Comparison of ENCODE assay signal across 9 cellular contexts in the genomic region with DNA sequence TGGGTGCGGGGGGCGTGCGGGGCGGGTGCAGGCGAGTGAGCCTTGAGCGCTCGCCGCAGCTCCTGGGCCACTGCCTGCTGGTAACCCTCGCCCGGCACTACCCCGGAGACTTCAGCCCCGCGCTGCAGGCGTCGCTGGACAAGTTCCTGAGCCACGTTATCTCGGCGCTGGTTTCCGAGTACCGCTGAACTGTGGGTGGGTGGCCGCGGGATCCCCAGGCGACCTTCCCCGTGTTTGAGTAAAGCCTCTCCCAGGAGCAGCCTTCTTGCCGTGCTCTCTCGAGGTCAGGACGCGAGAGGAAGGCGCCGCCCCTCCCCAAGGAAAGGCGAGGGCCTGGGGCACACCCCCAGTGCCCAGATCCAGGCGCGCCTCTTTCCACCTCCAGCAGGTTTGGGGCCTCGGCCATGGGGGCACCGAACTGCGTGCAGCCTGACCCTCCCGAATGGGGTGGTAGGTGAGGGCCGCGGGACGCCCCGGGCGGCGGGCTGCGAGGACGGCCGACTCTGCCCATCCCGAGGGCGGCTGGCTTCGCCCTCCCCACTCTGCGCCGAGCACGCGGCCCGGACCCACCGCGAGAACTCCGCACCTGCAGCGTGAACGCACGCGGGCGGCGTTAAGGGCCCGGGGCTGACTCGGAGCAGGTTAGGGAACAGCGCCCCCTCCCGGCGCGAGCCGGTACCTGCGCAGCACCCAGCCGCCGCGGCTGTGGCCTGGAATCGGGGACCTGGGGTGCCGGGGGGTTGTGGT. TPM values are rescaled to one million over a fixed set of nuclear protein-coding genes. Genes with fewer than 3 reads are reported as not detected.
A peak's percentile ranks its signal among the peaks of the same experiment; 100 is the strongest.
DNase-seq lines count a peak whose midpoint lies in the region; ATAC-seq, FAIRE-seq and TF ChIP-seq lines count a peak whose summit lies in the region.
"Had no signal": no experiment of that assay in that cellular context is flagged by ENCODE, and none has a peak within 500 bp of the region (broad histone marks: within the 10 kb centered on the region; RNA-seq: fewer than 3 reads in every experiment).

No MANE protein-coding gene starts in this region.

- H3K27me3 ChIP-seq in SJSA1 (replicated peaks) (peaks cover 45% of the 10 kb centered on the region), suprapubic skin (peaks cover 46% of the 10 kb centered on the region)

- peaks cover 5% of the 10 kb centered on the region; the same call in 1 of the 2 replicates for H3K36me3 ChIP-seq in SJSA1
- H3K36me3 ChIP-seq in suprapubic skin = no peaks in the 10 kb centered on the region

- H3K9me3 ChIP-seq in SJSA1 (replicated peaks) = peaks cover 4% of the 10 kb centered on the region; the same call in 1 of the 2 replicates
- H3K9me3 ChIP-seq in suprapubic skin = no peaks in the 10 kb centered on the region

- H3K27ac ChIP-seq in SJSA1 = no peak overlapping the region
- no peak overlapping the region for H3K27ac ChIP-seq in suprapubic skin

- H3K4me3 ChIP-seq in GM12865 (ENCODE audit: low read depth, low read length) (peak overlapping the region; percentile 21), SJSA1 (no peak overlapping the region), suprapubic skin (peak overlapping the region; percentile 31)

- peak; percentile 96 for TF ChIP-seq CTCF in GM12865 (IDR thresholded peaks at IDR 0.05; ENCODE audit: insufficient read depth, low read depth, low read length, missing control alignments)
- peak; percentile 97 for TF ChIP-seq CTCF in LNCAP (IDR thresholded peaks at IDR 0.05)
- TF ChIP-seq CTCF in omental fat pad (IDR thresholded peaks at IDR 0.05) = peak in 2 of 3 donors; percentile 59 to 90
- TF ChIP-seq CTCF in suprapubic skin (IDR thresholded peaks at IDR 0.05) = peak; percentile 93 to 98

- no peak for TF ChIP-seq POLR2A in suprapubic skin (IDR thresholded peaks at IDR 0.05)

- TF ChIP-seq EP300 in suprapubic skin (IDR thresholded peaks at IDR 0.05) = no peak

- FAIRE-seq in frontal cortex (lab: Jason Lieb, UNC) = no peak

- WGBS in suprapubic skin = no CpG with 5 or more reads among the region's 76 CpGs

- ATAC-seq in omental fat pad (ENCODE audit: low FRiP score) = peak; percentile 57
- ATAC-seq in GM18858 (IDR thresholded peaks at IDR 0.05; ENCODE audit: unreplicated experiment) = no peak

- DNase-seq in GM12865 (ENCODE audit: low read depth) (peak; percentile 83), SJSA1 (ENCODE audit: low read depth in 1 of 2, low spot score in 2 of 2) (peak; percentile 63 to 71), activated gamma-delta T cell treated with Interleukin-2 at 50 U/mL for 16 hours (peak; percentile 86), frontal cortex (ENCODE audit: low spot score in 2 of 2) (peak; percentile 85 to 89), omental fat pad (ENCODE audit: low spot score) (peak; percentile 64), suprapubic skin (ENCODE audit: low spot score in 2 of 2) (peak; percentile 80 to 87)

- H3K4me1 ChIP-seq in SJSA1 (replicated peaks) (peaks cover 20% of the 10 kb centered on the region), suprapubic skin (peaks cover 24% of the 10 kb centered on the region)

RNA-seq across cellular contexts. Expression of a gene that starts 0.8 kb away (rescaled TPM):
- not detected in 2 replicates for total RNA-seq in SJSA1 (2014; rRNA removed; shearing (Covaris generic))
- total RNA-seq in frontal cortex = 6.9 TPM
- 1 to 10 TPM in 1 of 4 donors, not detected in 3; 3.0 TPM for total RNA-seq in omental fat pad
- total RNA-seq in suprapubic skin = not detected

RNA-seq across cellular contexts. Expression of a gene that starts 4.6 kb away (rescaled TPM):
- not detected in 2 replicates for total RNA-seq in SJSA1 (2014; rRNA removed; shearing (Covaris generic))
- total RNA-seq in frontal cortex = 371 TPM
- total RNA-seq in omental fat pad = 100 to 1,000 TPM in 2 of 4 donors, 10 to 100 TPM in 2; 56.8 to 998 (median 122) TPM
- 100 to 1,000 TPM in 2 of 4 donors, 10 to 100 TPM in 2; 10.5 to 265 (median 77.7) TPM for total RNA-seq in suprapubic skin

RNA-seq across cellular contexts. Expression of a gene that starts 8.4 kb away (rescaled TPM):
- total RNA-seq in SJSA1 (2014; rRNA removed; shearing (Covaris generic)) = not detected in 2 replicates
- total RNA-seq in frontal cortex (823 TPM), omental fat pad (1,000 to 10,000 TPM in 1 of 4 donors, 100 to 1,000 TPM in 2, 10 to 100 TPM in 1; 91.3 to 2,323 (median 185) TPM), suprapubic skin (100 to 1,000 TPM in 2 of 4 donors, 10 to 100 TPM in 2; 13.0 to 282 (median 96.5) TPM)

RNA-seq across cellular contexts. Expression of a gene that starts 15.3 kb away (rescaled TPM):
- not detected in 2 replicates for total RNA-seq in SJSA1 (2014; rRNA removed; shearing (Covaris generic))
- 29.3 TPM for total RNA-seq in frontal cortex
- total RNA-seq in omental fat pad = not detected
- total RNA-seq in suprapubic skin = not detected

RNA-seq across cellular contexts. Expression of a gene that starts 28.6 kb away (rescaled TPM):
- total RNA-seq in SJSA1 (2014; rRNA removed; shearing (Covaris generic)) = not detected in 2 replicates
- total RNA-seq in frontal cortex (not detected), omental fat pad (not detected), suprapubic skin (not detected)
- total RNA-seq: temporal lobe had no signal
